1 cellular context compared by ENCODE assay signal in genomic region chr13:114281351-114282142, GRCh38.
TF ChIP-seq lines count a peak whose summit lies in the region.

Gene UPF3A (plus strand): TSS chr13:114281601. CDS start chr13:114281640, 39 bp downstream.

TF ChIP-seq in HepG2, 621 proteins besides CTCF, POLR2A, EP300 and RAD21 (continued from another document and continues in another):
- TF ChIP-seq FUBP1 (CRISPR knock-in tag; IDR thresholded peaks at IDR 0.05; ENCODE audit: borderline replicate concordance) (no peak), ZNF260 (CRISPR knock-in tag; IDR thresholded peaks at IDR 0.05; ENCODE audit: borderline replicate concordance, low read depth) (no peak), ARNT2 (CRISPR knock-in tag; IDR thresholded peaks at IDR 0.05; ENCODE audit: low read depth) (peak; percentile 93; the same call in 1 of the 2 replicates), ZNF251 (CRISPR knock-in tag; IDR thresholded peaks at IDR 0.05) (no peak), ZNF484 (CRISPR knock-in tag; IDR thresholded peaks at IDR 0.05; ENCODE audit: borderline replicate concordance, low read depth) (no peak), ZNF772 (CRISPR knock-in tag; IDR thresholded peaks at IDR 0.05) (peak; percentile 89), PHF20 (CRISPR knock-in tag; IDR thresholded peaks at IDR 0.05) (no peak; the same call in 1 of the 2 replicates), NFRKB (IDR thresholded peaks at IDR 0.05) (no peak), ZNF615 (CRISPR knock-in tag; IDR thresholded peaks at IDR 0.05; ENCODE audit: borderline replicate concordance) (no peak), ARNTL (CRISPR knock-in tag; IDR thresholded peaks at IDR 0.05) (no peak; the same call in none of the 2 replicates), TOE1 (CRISPR knock-in tag; IDR thresholded peaks at IDR 0.05) (no peak), BATF2 (CRISPR knock-in tag; IDR thresholded peaks at IDR 0.05) (peak; percentile 61; the same call in 1 of the 2 replicates), ZNF878 (CRISPR knock-in tag; IDR thresholded peaks at IDR 0.05) (peak; percentile 73; the same call in 1 of the 2 replicates), ZNF567 (CRISPR knock-in tag; IDR thresholded peaks at IDR 0.05; ENCODE audit: borderline replicate concordance) (no peak), ATF7-NPFF (CRISPR knock-in tag; IDR thresholded peaks at IDR 0.05; ENCODE audit: low read depth) (peak; percentile 79; the same call in 1 of the 2 replicates), HNRNPUL1 (IDR thresholded peaks at IDR 0.05; ENCODE audit: low read depth, low read length) (no peak), PRDM10 (CRISPR knock-in tag; IDR thresholded peaks at IDR 0.05; ENCODE audit: low read depth) (no peak; the same call in 1 of the 2 replicates), ZNF512 (CRISPR knock-in tag; IDR thresholded peaks at IDR 0.05) (no peak), DZIP1 (CRISPR knock-in tag; IDR thresholded peaks at IDR 0.05) (no peak), KDM5B (CRISPR knock-in tag; IDR thresholded peaks at IDR 0.05; ENCODE audit: borderline replicate concordance) (peak; percentile 63; the same call in 1 of the 2 replicates), ZNF609 (CRISPR knock-in tag; IDR thresholded peaks at IDR 0.05; ENCODE audit: borderline replicate concordance) (no peak), IRX3 (CRISPR knock-in tag; IDR thresholded peaks at IDR 0.05; ENCODE audit: borderline replicate concordance, low read depth) (no peak), ZBTB25 (CRISPR knock-in tag; IDR thresholded peaks at IDR 0.05) (peak; percentile 99), HOXA7 (CRISPR knock-in tag; IDR thresholded peaks at IDR 0.05) (no peak), ZNF30 (CRISPR knock-in tag; IDR thresholded peaks at IDR 0.05) (no peak), ZNF720 (CRISPR knock-in tag; IDR thresholded peaks at IDR 0.05) (no peak), MAZ (IDR thresholded peaks at IDR 0.05; ENCODE audit: borderline replicate concordance, low read depth, low read length) (no peak), MAZ (CRISPR knock-in tag; IDR thresholded peaks at IDR 0.05; ENCODE audit: low read depth) (peak; percentile 93), GMEB1 (CRISPR knock-in tag; IDR thresholded peaks at IDR 0.05; ENCODE audit: borderline replicate concordance) (peak; percentile 70), NFIC (IDR thresholded peaks at IDR 0.05; ENCODE audit: low read length) (no peak), ZSCAN29 (CRISPR knock-in tag; conservative IDR thresholded peaks at IDR 0.05) (no peak), GATAD1 (CRISPR knock-in tag; IDR thresholded peaks at IDR 0.05) (peak; percentile 46), SKI (IDR thresholded peaks at IDR 0.05; ENCODE audit: partially characterized antibody) (peak; percentile 73), TP53 (CRISPR knock-in tag; conservative IDR thresholded peaks at IDR 0.05) (no peak), ZFP36 (IDR thresholded peaks at IDR 0.05; ENCODE audit: borderline replicate concordance, low read depth, low read length, partially characterized antibody) (no peak), RFXANK (CRISPR knock-in tag; IDR thresholded peaks at IDR 0.05) (peak; percentile 59; the same call in 1 of the 2 replicates), ZBTB34 (CRISPR knock-in tag; IDR thresholded peaks at IDR 0.05) (no peak; the same call in 1 of the 2 replicates), TFDP1 (CRISPR knock-in tag; IDR thresholded peaks at IDR 0.05; ENCODE audit: borderline replicate concordance) (0 out of 2 replicates have a peak, but pooled peaks have one; percentile 13)
